1 cellular context compared by ENCODE assay signal in the genomic region with DNA sequence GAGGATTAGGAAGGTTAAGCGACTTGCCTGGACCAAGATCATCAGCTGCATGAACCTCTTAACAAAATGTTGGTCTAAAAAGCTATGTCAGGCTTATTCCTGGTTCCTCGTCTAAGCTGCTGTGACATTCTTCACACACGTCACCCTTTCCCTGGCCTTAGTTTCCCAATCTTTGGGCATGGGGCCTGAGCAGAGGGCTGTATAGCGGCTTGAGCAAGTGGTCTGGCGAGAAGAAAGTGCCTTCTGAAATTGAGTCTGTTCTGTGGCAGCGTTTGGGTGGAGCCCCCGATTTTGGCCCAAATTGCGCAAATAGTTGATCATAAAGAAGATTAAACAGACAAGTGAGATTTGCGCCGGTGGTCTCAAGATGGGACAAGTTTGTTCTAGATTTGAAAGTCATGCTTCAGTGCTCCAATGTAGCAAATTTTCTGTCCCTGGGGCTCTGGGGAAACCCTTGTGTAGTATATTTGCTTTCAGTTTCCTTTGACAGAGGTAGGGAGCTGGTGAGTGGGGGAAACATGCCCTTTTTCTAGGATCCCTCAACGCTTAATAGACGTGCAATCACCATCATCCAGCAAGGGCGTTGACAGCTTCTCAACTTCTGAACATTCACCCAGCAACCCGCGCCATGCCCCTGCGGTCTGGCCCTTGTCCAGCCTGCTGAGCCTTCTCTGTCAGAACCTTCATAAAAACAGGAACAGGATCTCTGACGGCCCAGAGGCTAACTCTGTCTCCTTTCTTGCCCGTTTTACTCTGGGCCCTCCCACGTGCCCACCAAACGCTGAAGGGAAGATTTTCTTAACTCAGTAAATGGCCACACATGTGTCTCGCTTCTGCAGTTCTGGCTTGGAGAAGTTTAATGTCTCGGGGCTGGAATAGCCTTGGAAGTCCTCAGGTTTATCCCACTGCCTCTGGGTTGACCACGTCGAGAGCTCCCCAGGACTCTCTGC.
TF ChIP-seq lines count a peak whose summit lies in the region.

No MANE protein-coding gene starts in this region.

TF ChIP-seq in GM12878, 131 proteins besides CTCF, POLR2A, EP300 and RAD21 (continued from another document and continues in another):
- no peak for TF ChIP-seq ZNF274 (IDR thresholded peaks at IDR 0.05; ENCODE audit: insufficient read depth, insufficient read length)
- TF ChIP-seq ATF7 (IDR thresholded peaks at IDR 0.05; ENCODE audit: low read depth), result peak; percentile 63
- TF ChIP-seq, protein P1, sequence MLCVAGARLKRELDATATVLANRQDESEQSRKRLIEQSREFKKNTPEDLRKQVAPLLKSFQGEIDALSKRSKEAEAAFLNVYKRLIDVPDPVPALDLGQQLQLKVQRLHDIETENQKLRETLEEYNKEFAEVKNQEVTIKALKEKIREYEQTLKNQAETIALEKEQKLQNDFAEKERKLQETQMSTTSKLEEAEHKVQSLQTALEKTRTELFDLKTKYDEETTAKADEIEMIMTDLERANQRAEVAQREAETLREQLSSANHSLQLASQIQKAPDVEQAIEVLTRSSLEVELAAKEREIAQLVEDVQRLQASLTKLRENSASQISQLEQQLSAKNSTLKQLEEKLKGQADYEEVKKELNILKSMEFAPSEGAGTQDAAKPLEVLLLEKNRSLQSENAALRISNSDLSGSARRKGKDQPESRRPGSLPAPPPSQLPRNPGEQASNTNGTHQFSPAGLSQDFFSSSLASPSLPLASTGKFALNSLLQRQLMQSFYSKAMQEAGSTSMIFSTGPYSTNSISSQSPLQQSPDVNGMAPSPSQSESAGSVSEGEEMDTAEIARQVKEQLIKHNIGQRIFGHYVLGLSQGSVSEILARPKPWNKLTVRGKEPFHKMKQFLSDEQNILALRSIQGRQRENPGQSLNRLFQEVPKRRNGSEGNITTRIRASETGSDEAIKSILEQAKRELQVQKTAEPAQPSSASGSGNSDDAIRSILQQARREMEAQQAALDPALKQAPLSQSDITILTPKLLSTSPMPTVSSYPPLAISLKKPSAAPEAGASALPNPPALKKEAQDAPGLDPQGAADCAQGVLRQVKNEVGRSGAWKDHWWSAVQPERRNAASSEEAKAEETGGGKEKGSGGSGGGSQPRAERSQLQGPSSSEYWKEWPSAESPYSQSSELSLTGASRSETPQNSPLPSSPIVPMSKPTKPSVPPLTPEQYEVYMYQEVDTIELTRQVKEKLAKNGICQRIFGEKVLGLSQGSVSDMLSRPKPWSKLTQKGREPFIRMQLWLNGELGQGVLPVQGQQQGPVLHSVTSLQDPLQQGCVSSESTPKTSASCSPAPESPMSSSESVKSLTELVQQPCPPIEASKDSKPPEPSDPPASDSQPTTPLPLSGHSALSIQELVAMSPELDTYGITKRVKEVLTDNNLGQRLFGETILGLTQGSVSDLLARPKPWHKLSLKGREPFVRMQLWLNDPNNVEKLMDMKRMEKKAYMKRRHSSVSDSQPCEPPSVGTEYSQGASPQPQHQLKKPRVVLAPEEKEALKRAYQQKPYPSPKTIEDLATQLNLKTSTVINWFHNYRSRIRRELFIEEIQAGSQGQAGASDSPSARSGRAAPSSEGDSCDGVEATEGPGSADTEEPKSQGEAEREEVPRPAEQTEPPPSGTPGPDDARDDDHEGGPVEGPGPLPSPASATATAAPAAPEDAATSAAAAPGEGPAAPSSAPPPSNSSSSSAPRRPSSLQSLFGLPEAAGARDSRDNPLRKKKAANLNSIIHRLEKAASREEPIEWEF (IDR thresholded peaks at IDR 0.05; ENCODE audit: insufficient replicate concordance, low read depth, low read length), result no peak
- no peak for TF ChIP-seq ZNF207 (IDR thresholded peaks at IDR 0.05; ENCODE audit: borderline replicate concordance)
- TF ChIP-seq POU2F2 (IDR thresholded peaks at IDR 0.05; ENCODE audit: borderline replicate concordance, low read depth, low read length), result peak; percentile 34; the same call in 1 of the 3 replicates
- peak; percentile 84 for TF ChIP-seq RUNX3 (IDR thresholded peaks at IDR 0.05; ENCODE audit: low read length)
- TF ChIP-seq USF1 (IDR thresholded peaks at IDR 0.05; ENCODE audit: borderline replicate concordance, extremely low read length, insufficient read depth, low read depth, low read length), result no peak
- TF ChIP-seq, protein P2, sequence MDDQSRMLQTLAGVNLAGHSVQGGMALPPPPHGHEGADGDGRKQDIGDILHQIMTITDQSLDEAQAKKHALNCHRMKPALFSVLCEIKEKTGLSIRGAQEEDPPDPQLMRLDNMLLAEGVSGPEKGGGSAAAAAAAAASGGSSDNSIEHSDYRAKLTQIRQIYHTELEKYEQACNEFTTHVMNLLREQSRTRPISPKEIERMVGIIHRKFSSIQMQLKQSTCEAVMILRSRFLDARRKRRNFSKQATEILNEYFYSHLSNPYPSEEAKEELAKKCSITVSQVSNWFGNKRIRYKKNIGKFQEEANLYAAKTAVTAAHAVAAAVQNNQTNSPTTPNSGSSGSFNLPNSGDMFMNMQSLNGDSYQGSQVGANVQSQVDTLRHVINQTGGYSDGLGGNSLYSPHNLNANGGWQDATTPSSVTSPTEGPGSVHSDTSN (IDR thresholded peaks at IDR 0.05; ENCODE audit: insufficient replicate concordance, low read depth, low read length), result peak; percentile 46
- peak in 1 of 2 experiments; percentile 4; a peak in 1 of 4 replicates for TF ChIP-seq ETV6 (conservative IDR thresholded peaks at IDR 0.05 in 1 of 2, IDR thresholded peaks at IDR 0.05 in 1 of 2; ENCODE audit: borderline replicate concordance in 1 of 2, low read depth in 1 of 2)
- no peak for TF ChIP-seq ASH2L (IDR thresholded peaks at IDR 0.05; ENCODE audit: borderline replicate concordance, low read depth)
- peak; percentile 90 for TF ChIP-seq IKZF1 (conservative IDR thresholded peaks at IDR 0.05)
- no peak for TF ChIP-seq NRF1 (conservative IDR thresholded peaks at IDR 0.05; ENCODE audit: low read depth, low read length)
- peak; percentile 68; the same call in 1 of the 2 replicates for TF ChIP-seq YY1 (IDR thresholded peaks at IDR 0.05; ENCODE audit: low read depth, low read length)
- TF ChIP-seq SREBF1 (IDR thresholded peaks at IDR 0.05; ENCODE audit: low read length), result no peak
- peak; percentile 96 for TF ChIP-seq PAX8 (IDR thresholded peaks at IDR 0.05)
- TF ChIP-seq EED (IDR thresholded peaks at IDR 0.05; ENCODE audit: low read depth), result peak; percentile 37; the same call in 1 of the 2 replicates
- TF ChIP-seq ZBTB11 (CRISPR knock-in tag; IDR thresholded peaks at IDR 0.05), result no peak
- no peak for TF ChIP-seq CEBPZ (IDR thresholded peaks at IDR 0.05; ENCODE audit: low read depth, low read length)
- TF ChIP-seq, protein P3, sequence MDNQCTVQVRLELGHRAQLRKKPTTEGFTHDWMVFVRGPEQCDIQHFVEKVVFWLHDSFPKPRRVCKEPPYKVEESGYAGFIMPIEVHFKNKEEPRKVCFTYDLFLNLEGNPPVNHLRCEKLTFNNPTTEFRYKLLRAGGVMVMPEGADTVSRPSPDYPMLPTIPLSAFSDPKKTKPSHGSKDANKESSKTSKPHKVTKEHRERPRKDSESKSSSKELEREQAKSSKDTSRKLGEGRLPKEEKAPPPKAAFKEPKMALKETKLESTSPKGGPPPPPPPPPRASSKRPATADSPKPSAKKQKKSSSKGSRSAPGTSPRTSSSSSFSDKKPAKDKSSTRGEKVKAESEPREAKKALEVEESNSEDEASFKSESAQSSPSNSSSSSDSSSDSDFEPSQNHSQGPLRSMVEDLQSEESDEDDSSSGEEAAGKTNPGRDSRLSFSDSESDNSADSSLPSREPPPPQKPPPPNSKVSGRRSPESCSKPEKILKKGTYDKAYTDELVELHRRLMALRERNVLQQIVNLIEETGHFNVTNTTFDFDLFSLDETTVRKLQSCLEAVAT (IDR thresholded peaks at IDR 0.05), result peak; percentile 53; the same call in 1 of the 2 replicates
- TF ChIP-seq SMAD1 (IDR thresholded peaks at IDR 0.05; ENCODE audit: low read depth, partially characterized antibody), result peak; percentile 83
- TF ChIP-seq MTA2 (IDR thresholded peaks at IDR 0.05; ENCODE audit: low read depth), result peak; percentile 77
- peak; percentile 37 for TF ChIP-seq NR2F1 (conservative IDR thresholded peaks at IDR 0.05)
- TF ChIP-seq CREM (IDR thresholded peaks at IDR 0.05; ENCODE audit: low read depth), result peak; percentile 42; the same call in 1 of the 2 replicates
- TF ChIP-seq POLR2AphosphoS5 (IDR thresholded peaks at IDR 0.05; ENCODE audit: low read length), result peak; percentile 80
- peak; percentile 73; the same call in 1 of the 2 replicates for TF ChIP-seq GATAD2B (conservative IDR thresholded peaks at IDR 0.05; ENCODE audit: low read depth)
- peak; percentile 73 for TF ChIP-seq MXI1 (IDR thresholded peaks at IDR 0.05; ENCODE audit: low read depth, low read length)
- peak; percentile 39; the same call in 1 of the 2 replicates for TF ChIP-seq IRF4 (IDR thresholded peaks at IDR 0.05; ENCODE audit: low read depth, low read length)
- TF ChIP-seq, protein P4, sequence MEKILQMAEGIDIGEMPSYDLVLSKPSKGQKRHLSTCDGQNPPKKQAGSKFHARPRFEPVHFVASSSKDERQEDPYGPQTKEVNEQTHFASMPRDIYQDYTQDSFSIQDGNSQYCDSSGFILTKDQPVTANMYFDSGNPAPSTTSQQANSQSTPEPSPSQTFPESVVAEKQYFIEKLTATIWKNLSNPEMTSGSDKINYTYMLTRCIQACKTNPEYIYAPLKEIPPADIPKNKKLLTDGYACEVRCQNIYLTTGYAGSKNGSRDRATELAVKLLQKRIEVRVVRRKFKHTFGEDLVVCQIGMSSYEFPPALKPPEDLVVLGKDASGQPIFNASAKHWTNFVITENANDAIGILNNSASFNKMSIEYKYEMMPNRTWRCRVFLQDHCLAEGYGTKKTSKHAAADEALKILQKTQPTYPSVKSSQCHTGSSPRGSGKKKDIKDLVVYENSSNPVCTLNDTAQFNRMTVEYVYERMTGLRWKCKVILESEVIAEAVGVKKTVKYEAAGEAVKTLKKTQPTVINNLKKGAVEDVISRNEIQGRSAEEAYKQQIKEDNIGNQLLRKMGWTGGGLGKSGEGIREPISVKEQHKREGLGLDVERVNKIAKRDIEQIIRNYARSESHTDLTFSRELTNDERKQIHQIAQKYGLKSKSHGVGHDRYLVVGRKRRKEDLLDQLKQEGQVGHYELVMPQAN (conservative IDR thresholded peaks at IDR 0.05), result no peak
- TF ChIP-seq, protein P5, sequence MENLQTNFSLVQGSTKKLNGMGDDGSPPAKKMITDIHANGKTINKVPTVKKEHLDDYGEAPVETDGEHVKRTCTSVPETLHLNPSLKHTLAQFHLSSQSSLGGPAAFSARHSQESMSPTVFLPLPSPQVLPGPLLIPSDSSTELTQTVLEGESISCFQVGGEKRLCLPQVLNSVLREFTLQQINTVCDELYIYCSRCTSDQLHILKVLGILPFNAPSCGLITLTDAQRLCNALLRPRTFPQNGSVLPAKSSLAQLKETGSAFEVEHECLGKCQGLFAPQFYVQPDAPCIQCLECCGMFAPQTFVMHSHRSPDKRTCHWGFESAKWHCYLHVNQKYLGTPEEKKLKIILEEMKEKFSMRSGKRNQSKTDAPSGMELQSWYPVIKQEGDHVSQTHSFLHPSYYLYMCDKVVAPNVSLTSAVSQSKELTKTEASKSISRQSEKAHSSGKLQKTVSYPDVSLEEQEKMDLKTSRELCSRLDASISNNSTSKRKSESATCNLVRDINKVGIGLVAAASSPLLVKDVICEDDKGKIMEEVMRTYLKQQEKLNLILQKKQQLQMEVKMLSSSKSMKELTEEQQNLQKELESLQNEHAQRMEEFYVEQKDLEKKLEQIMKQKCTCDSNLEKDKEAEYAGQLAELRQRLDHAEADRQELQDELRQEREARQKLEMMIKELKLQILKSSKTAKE (IDR thresholded peaks at IDR 0.05; ENCODE audit: low read depth, poor library complexity, severe bottlenecking), result peak; percentile 78
